In genomic region chr2:55180374-55180773, GRCh38 we compare ENCODE assay signal across 1 cellular context.
TF ChIP-seq lines count a peak whose summit lies in the region.

No MANE protein-coding gene starts in this region.

TF ChIP-seq in HepG2, 621 proteins besides CTCF, POLR2A, EP300 and RAD21 (continued from another document):
- TF ChIP-seq ZNF609 (CRISPR knock-in tag; IDR thresholded peaks at IDR 0.05; ENCODE audit: borderline replicate concordance) (peak; percentile 34; the same call in 1 of the 2 replicates), ZNF335 (CRISPR knock-in tag; IDR thresholded peaks at IDR 0.05) (0 out of 2 replicates have a peak, but pooled peaks have one; percentile 22), ZBTB7B (CRISPR knock-in tag; IDR thresholded peaks at IDR 0.05) (no peak), ZFP37 (CRISPR knock-in tag; IDR thresholded peaks at IDR 0.05; ENCODE audit: borderline replicate concordance) (no peak), ZBTB10 (CRISPR knock-in tag; IDR thresholded peaks at IDR 0.05; ENCODE audit: borderline replicate concordance) (0 out of 2 replicates have a peak, but pooled peaks have one; percentile 18), MYNN (CRISPR knock-in tag; IDR thresholded peaks at IDR 0.05; ENCODE audit: low read depth) (no peak), FOXM1 (CRISPR knock-in tag; IDR thresholded peaks at IDR 0.05) (peak; percentile 62; the same call in 1 of the 2 replicates), PAXIP1 (CRISPR knock-in tag; conservative IDR thresholded peaks at IDR 0.05) (peak; percentile 45), ZNF670 (CRISPR knock-in tag; IDR thresholded peaks at IDR 0.05; ENCODE audit: borderline replicate concordance) (0 out of 2 replicates have a peak, but pooled peaks have one; percentile 17), ZSCAN5A (CRISPR knock-in tag; IDR thresholded peaks at IDR 0.05; ENCODE audit: borderline replicate concordance) (no peak), FOXJ3 (CRISPR knock-in tag; IDR thresholded peaks at IDR 0.05; ENCODE audit: borderline replicate concordance) (peak; percentile 21; the same call in 1 of the 2 replicates), ZSCAN29 (CRISPR knock-in tag; conservative IDR thresholded peaks at IDR 0.05) (no peak), KLF9 (CRISPR knock-in tag; IDR thresholded peaks at IDR 0.05; ENCODE audit: low read depth) (no peak), TERF1 (CRISPR knock-in tag; IDR thresholded peaks at IDR 0.05) (no peak), NR2F1 (CRISPR knock-in tag; IDR thresholded peaks at IDR 0.05) (peak in 1 of 2 experiments; percentile 36; a peak in 1 of 4 replicates), HOMEZ (CRISPR knock-in tag; IDR thresholded peaks at IDR 0.05; ENCODE audit: low read depth) (peak; percentile 98), GFI1 (CRISPR knock-in tag; IDR thresholded peaks at IDR 0.05; ENCODE audit: borderline replicate concordance) (0 out of 2 replicates have a peak, but pooled peaks have one; percentile 57), HDAC2 (CRISPR knock-in tag; IDR thresholded peaks at IDR 0.05) (no peak), WIZ (CRISPR knock-in tag; IDR thresholded peaks at IDR 0.05) (no peak), SIX4 (CRISPR knock-in tag; IDR thresholded peaks at IDR 0.05) (no peak), FOXA3 (CRISPR knock-in tag; IDR thresholded peaks at IDR 0.05) (peak; percentile 97), ZNF629 (CRISPR knock-in tag; conservative IDR thresholded peaks at IDR 0.05) (0 out of 2 replicates have a peak, but pooled peaks have one; percentile 7), ARID3A (IDR thresholded peaks at IDR 0.05; ENCODE audit: low read depth, low read length) (0 out of 2 replicates have a peak, but pooled peaks have one; percentile 10), ZNF264 (CRISPR knock-in tag; IDR thresholded peaks at IDR 0.05) (0 out of 2 replicates have a peak, but pooled peaks have one; percentile 40), EEA1 (CRISPR knock-in tag; IDR thresholded peaks at IDR 0.05; ENCODE audit: borderline replicate concordance) (no peak), NR2C2 (CRISPR knock-in tag; IDR thresholded peaks at IDR 0.05; ENCODE audit: borderline replicate concordance) (0 out of 2 replicates have a peak, but pooled peaks have one; percentile 25), RCOR2 (CRISPR knock-in tag; IDR thresholded peaks at IDR 0.05) (0 out of 2 replicates have a peak, but pooled peaks have one; percentile 62), NFYB (CRISPR knock-in tag; IDR thresholded peaks at IDR 0.05) (no peak), ZKSCAN8 (CRISPR knock-in tag; IDR thresholded peaks at IDR 0.05; ENCODE audit: borderline replicate concordance) (peak; percentile 85; the same call in 1 of the 2 replicates), BRCA1 (CRISPR knock-in tag; IDR thresholded peaks at IDR 0.05) (no peak), RARA (CRISPR knock-in tag; IDR thresholded peaks at IDR 0.05) (peak; percentile 67), ZNF556 (CRISPR knock-in tag; IDR thresholded peaks at IDR 0.05; ENCODE audit: borderline replicate concordance) (no peak), HHEX (CRISPR knock-in tag; IDR thresholded peaks at IDR 0.05) (0 out of 2 replicates have a peak, but pooled peaks have one; percentile 36)
